In genomic region chr9:95091574-95091970, GRCh38 we compare ENCODE assay signal across 9 cellular contexts.
DNase-seq lines count a peak whose midpoint lies in the region; ATAC-seq, FAIRE-seq and TF ChIP-seq lines count a peak whose summit lies in the region.
"Had no signal": no experiment of that assay in that cellular context is flagged by ENCODE, and none has a peak within 500 bp of the region (broad histone marks: within the 10 kb centered on the region; RNA-seq: fewer than 3 reads in every experiment).

No MANE protein-coding gene starts in this region.

- no peaks in the 10 kb centered on the region for H3K9me3 ChIP-seq in HEK293 (ENCODE audit: control insufficient read depth, insufficient read depth, low read depth, low read length)

- no peaks in the 10 kb centered on the region for H3K27me3 Mint-ChIP-seq in activated CD4-positive, alpha-beta T cell treated with anti-CD3 and anti-CD28 coated beads, Interleukin-2, amount 10 ng/mL, durations not matched to agents 7 days and 5 days

- peaks cover 0 to 3% of the 10 kb centered on the region in 2 experiments; a peak in 1 of 3 replicates for H3K36me3 ChIP-seq in HEK293 (ENCODE audit: control insufficient read depth in 2 of 2, insufficient read depth in 1 of 2, low read length in 2 of 2)

- no peak for FAIRE-seq in GM12891 (lab: Jason Lieb, UNC)

- no peaks in the 10 kb centered on the region for H3K4me1 ChIP-seq in HEK293 (ENCODE audit: control insufficient read depth, insufficient read depth, low read length)

- no peak overlapping the region for H3K27ac Mint-ChIP-seq in activated CD4-positive, alpha-beta T cell treated with anti-CD3 and anti-CD28 coated beads, Interleukin-2, amount 10 ng/mL, durations not matched to agents 7 days and 5 days

- CTCF ChIA-PET in HEK293 (lab: Yijun Ruan, JAX) = interaction anchor here (0.9 to 1.5 kb wide), 2 partner anchors 36 kb away, joined by 3 to 6 read pairs; no protein-coding TSS in a partner anchor
- CTCF ChIA-PET in activated CD4-positive, alpha-beta T cell treated with anti-CD3 and anti-CD28 coated beads, Interleukin-2, amount 10 ng/mL, durations not matched to agents 7 days and 5 days (lab: Charles Lee) = no interaction called here

- peaks cover 12% of the 10 kb centered on the region for H3K4me1 Mint-ChIP-seq in activated CD4-positive, alpha-beta T cell treated with anti-CD3 and anti-CD28 coated beads, Interleukin-2, amount 10 ng/mL, durations not matched to agents 7 days and 5 days

- H3K9me3 Mint-ChIP-seq in activated CD4-positive, alpha-beta T cell treated with anti-CD3 and anti-CD28 coated beads, Interleukin-2, amount 10 ng/mL, durations not matched to agents 7 days and 5 days = no peaks in the 10 kb centered on the region

- H3K4me3 ChIP-seq in HEK293 (ENCODE audit: low read depth, low read length) = no peak overlapping the region
- H3K4me3 ChIP-seq in astrocyte of the spinal cord (ENCODE audit: low read depth, low read length) = no peak overlapping the region

- no peak for ATAC-seq in HG03457 (IDR thresholded peaks at IDR 0.05; ENCODE audit: unreplicated experiment)

- DNase-seq in astrocyte of the spinal cord (ENCODE audit: low read depth, low spot score) (peak; percentile 87), stromal cell of bone marrow (ENCODE audit: low read depth) (peak; percentile 22), ecto neural progenitor cell (ENCODE audit: low spot score) (no peak), GM12891 (ENCODE audit: insufficient read length, low spot score) (no peak)
- DNase-seq in activated CD4-positive, alpha-beta T cell treated with anti-CD3 and anti-CD28 coated beads, Interleukin-2, amount 10 ng/mL, durations not matched to agents 7 days and 5 days = no peak
- DNase-seq: NCI-H187 treated with DMSO at 0.1 percent for 48 hours had no signal

- TF ChIP-seq CTCF in HEK293 (tag by site-specific recombination; IDR thresholded peaks at IDR 0.05) (no peak), astrocyte of the spinal cord (IDR thresholded peaks at IDR 0.05; ENCODE audit: low read depth, low read length) (no peak)

- in situ Hi-C loops in astrocyte of the spinal cord (cut with HindIII; ENCODE audit: low sequenced_read_pairs) = no loop called here

- no peak for TF ChIP-seq POLR2A in GM12891 (IDR thresholded peaks at IDR 0.05; ENCODE audit: low read depth, low read length)

- no peaks in the 10 kb centered on the region for H3K27me3 ChIP-seq in layer of hippocampus (ENCODE audit: control insufficient read depth, insufficient read depth, low read length)

- no peaks in the 10 kb centered on the region for H3K36me3 Mint-ChIP-seq in activated CD4-positive, alpha-beta T cell treated with anti-CD3 and anti-CD28 coated beads, Interleukin-2, amount 10 ng/mL, durations not matched to agents 7 days and 5 days (ENCODE audit: low read depth)

- H3K27ac ChIP-seq in HEK293 (ENCODE audit: extremely low read depth, low read depth, low read length) (no peak overlapping the region), layer of hippocampus (ENCODE audit: low read depth, low read length) (peak overlapping the region; percentile 85)

- POLR2A ChIA-PET in HEK293 (lab: Yijun Ruan, JAX) = no interaction called here
- POLR2A ChIA-PET in activated CD4-positive, alpha-beta T cell treated with anti-CD3 and anti-CD28 coated beads, Interleukin-2, amount 10 ng/mL, durations not matched to agents 7 days and 5 days (lab: Charles Lee) = no interaction called here

- H3K4me3 Mint-ChIP-seq in activated CD4-positive, alpha-beta T cell treated with anti-CD3 and anti-CD28 coated beads, Interleukin-2, amount 10 ng/mL, durations not matched to agents 7 days and 5 days = no peak overlapping the region

TF ChIP-seq in HEK293, 187 proteins besides CTCF, POLR2A, EP300 and RAD21:
- TF ChIP-seq ZNF138 (tag by site-specific recombination; IDR thresholded peaks at IDR 0.05; ENCODE audit: borderline replicate concordance) (no peak), SP2 (tag by site-specific recombination; IDR thresholded peaks at IDR 0.05) (no peak), SCRT1 (tag by site-specific recombination; IDR thresholded peaks at IDR 0.05; ENCODE audit: borderline replicate concordance) (no peak), ZNF266 (tag by site-specific recombination; IDR thresholded peaks at IDR 0.05; ENCODE audit: low read depth) (no peak), ZNF777 (tag by site-specific recombination; IDR thresholded peaks at IDR 0.05; ENCODE audit: borderline replicate concordance) (no peak), GFI1B (tag by site-specific recombination; IDR thresholded peaks at IDR 0.05) (no peak), ZBTB17 (tag by site-specific recombination; IDR thresholded peaks at IDR 0.05) (peak; percentile 43; the same call in 1 of the 2 replicates), ZNF580 (tag by site-specific recombination; IDR thresholded peaks at IDR 0.05) (no peak)

TF ChIP-seq in GM12891, 5 proteins besides CTCF, POLR2A, EP300 and RAD21:
- TF ChIP-seq TAF1 (IDR thresholded peaks at IDR 0.05; ENCODE audit: low read depth, low read length) (no peak), SPI1 (IDR thresholded peaks at IDR 0.05; ENCODE audit: low read depth, low read length) (no peak), POU2F2 (IDR thresholded peaks at IDR 0.05; ENCODE audit: low read depth, low read length) (no peak), PAX5 (IDR thresholded peaks at IDR 0.05; ENCODE audit: insufficient read depth, low read length, severe bottlenecking) (no peak), POLR2AphosphoS5 (IDR thresholded peaks at IDR 0.05; ENCODE audit: low read depth, low read length) (no peak)

Comparison
In these comparisons a context has a peak if more than half of its experiments do, and no peak if none do; other contexts are left out.
1. DNase-seq: peak in astrocyte of the spinal cord (single experiment) and stromal cell of bone marrow (single experiment); none in ecto neural progenitor cell (single experiment), activated CD4-positive, alpha-beta T cell treated with anti-CD3 and anti-CD28 coated beads, Interleukin-2, amount 10 ng/mL, durations not matched to agents 7 days and 5 days (single experiment) and GM12891 (single experiment).